In the genomic region with DNA sequence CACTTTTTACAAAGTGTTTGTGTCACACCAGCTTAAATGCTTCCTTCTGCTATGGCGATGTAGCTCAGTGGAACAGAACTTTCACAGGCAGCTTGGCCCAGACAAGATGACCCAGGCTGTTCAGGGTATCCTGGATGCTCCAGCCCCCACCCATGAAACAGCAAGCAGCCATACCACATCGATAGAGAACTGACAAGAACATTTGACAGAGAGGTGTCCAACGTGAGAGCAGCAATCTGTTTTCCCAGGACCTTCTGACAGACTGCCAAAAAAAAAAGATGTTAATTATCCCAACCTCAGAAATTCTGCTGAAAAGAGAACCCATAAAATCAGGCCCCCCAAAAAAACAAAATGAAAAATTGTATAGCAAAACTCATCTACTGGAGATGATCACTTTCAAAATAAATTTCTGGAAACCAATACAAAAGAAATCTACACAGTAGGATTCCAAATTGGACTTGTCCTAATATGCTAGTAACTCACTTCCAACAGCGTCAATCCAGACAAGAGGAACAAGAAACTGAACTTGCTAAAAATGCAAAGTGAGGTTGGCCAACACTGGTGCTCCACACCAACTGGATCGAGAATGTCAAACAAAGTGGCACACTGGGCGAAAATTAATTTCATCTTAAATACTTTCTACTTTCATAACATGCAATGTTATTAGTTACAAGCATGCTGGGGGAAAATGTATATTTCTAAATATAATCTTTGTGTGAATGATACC, we compare ENCODE assay signal across 21 cellular contexts.
"Had no signal": no experiment of that assay in that cellular context is flagged by ENCODE, and none has a peak within 500 bp of the region (broad histone marks: within the 10 kb centered on the region; RNA-seq: fewer than 3 reads in every experiment).

No MANE protein-coding gene starts in this region.

- H3K4me1 Mint-ChIP-seq: activated CD8-positive, alpha-beta memory T cell treated with anti-CD3 and anti-CD28 coated beads, Interleukin-2, amount 10 ng/mL, durations not matched to agents 7 days and 5 days; T-helper 17 cell had no signal

- H3K36me3 ChIP-seq: neural progenitor cell, spleen had no signal

- H3K36me3 Mint-ChIP-seq: neural progenitor cell had no signal

- H3K9me3 Mint-ChIP-seq: dendritic cell treated with granulocyte-macrophage colony-stimulating factor and Interleukin-4, amounts not matched to agents 40 ng/mL and 50 ng/mL, for 4 days; neural progenitor cell had no signal

- H3K27me3 ChIP-seq: neural progenitor cell, spleen had no signal

- H3K4me3 Mint-ChIP-seq: activated CD4-positive, alpha-beta T cell treated with anti-CD3 and anti-CD28 coated beads, Interleukin-2, amount 10 ng/mL, durations not matched to agents 7 days and 5 days; activated CD8-positive, alpha-beta memory T cell treated with anti-CD3 and anti-CD28 coated beads, Interleukin-2, amount 10 ng/mL, durations not matched to agents 7 days and 5 days; activated CD8-positive, alpha-beta T cell treated with anti-CD3 and anti-CD28 coated beads for 36 hours; activated naive CD4-positive, alpha-beta T cell treated with anti-CD3 and anti-CD28 coated beads, Interleukin-2, amount 10 ng/mL, durations not matched to agents 7 days and 5 days; dendritic cell treated with granulocyte-macrophage colony-stimulating factor and Interleukin-4, amounts not matched to agents 40 ng/mL and 50 ng/mL, for 4 days; neural progenitor cell; T-helper 17 cell had no signal

- H3K27ac ChIP-seq: neural progenitor cell, spleen had no signal

- ATAC-seq: activated CD8-positive, alpha-beta memory T cell treated with anti-CD3 and anti-CD28 coated beads, Interleukin-2, amount 10 ng/mL, durations not matched to agents 7 days and 5 days; activated CD8-positive, alpha-beta T cell treated with anti-CD3 and anti-CD28 coated beads for 36 hours; T-helper 17 cell had no signal

- H3K27me3 Mint-ChIP-seq: naive B cell, T-helper 17 cell had no signal

- H3K27ac Mint-ChIP-seq: activated CD4-positive, alpha-beta T cell treated with anti-CD3 and anti-CD28 coated beads, Interleukin-2, amount 10 ng/mL, durations not matched to agents 7 days and 5 days; activated CD8-positive, alpha-beta memory T cell treated with anti-CD3 and anti-CD28 coated beads, Interleukin-2, amount 10 ng/mL, durations not matched to agents 7 days and 5 days; activated CD8-positive, alpha-beta T cell treated with anti-CD3 and anti-CD28 coated beads for 36 hours; activated naive CD4-positive, alpha-beta T cell treated with anti-CD3 and anti-CD28 coated beads, Interleukin-2, amount 10 ng/mL, durations not matched to agents 7 days and 5 days; dendritic cell treated with granulocyte-macrophage colony-stimulating factor and Interleukin-4, amounts not matched to agents 40 ng/mL and 50 ng/mL, for 4 days; neural progenitor cell; T-helper 17 cell had no signal

- H3K4me3 ChIP-seq: neural progenitor cell, spleen had no signal

- H3K4me1 ChIP-seq: neural progenitor cell, spleen had no signal

- DNase-seq: activated CD4-positive, alpha-beta T cell treated with anti-CD3 and anti-CD28 coated beads, Interleukin-2, amount 10 ng/mL, durations not matched to agents 7 days and 5 days; activated CD4-positive, CD25-positive, alpha-beta regulatory T cell; activated CD8-positive, alpha-beta memory T cell treated with anti-CD3 and anti-CD28 coated beads, Interleukin-2, amount 10 ng/mL, durations not matched to agents 7 days and 5 days; activated CD8-positive, alpha-beta T cell treated with anti-CD3 and anti-CD28 coated beads for 36 hours; activated effector memory CD4-positive, alpha-beta T cell treated with anti-CD3 and anti-CD28 coated beads, Interleukin-2, amount 50 U/mL, for 16 hours; activated naive CD4-positive, alpha-beta T cell treated with anti-CD3 and anti-CD28 coated beads, Interleukin-2, amount 10 ng/mL, durations not matched to agents 7 days and 5 days; activated T-cell treated with anti-CD3 and anti-CD28 coated beads for 4 hours; amygdala; effector CD8-positive, alpha-beta T cell; foreskin melanocyte; glutamatergic neuron; hippocampal formation; naive B cell; posterior cingulate gyrus; spleen; stimulated activated CD4-positive, alpha-beta T cell treated with anti-CD3 and anti-CD28 coated beads, Interleukin-4, amount 100 ng/mL, for 24 hours; stimulated activated naive CD8-positive, alpha-beta T cell treated with anti-CD3 and anti-CD28 coated beads, Interleukin-15, Interleukin-2, amounts not matched to agents 100 U/mL and 50 U/mL, for 24 hours; SW 1271; T-helper 17 cell had no signal
